In the genomic region with DNA sequence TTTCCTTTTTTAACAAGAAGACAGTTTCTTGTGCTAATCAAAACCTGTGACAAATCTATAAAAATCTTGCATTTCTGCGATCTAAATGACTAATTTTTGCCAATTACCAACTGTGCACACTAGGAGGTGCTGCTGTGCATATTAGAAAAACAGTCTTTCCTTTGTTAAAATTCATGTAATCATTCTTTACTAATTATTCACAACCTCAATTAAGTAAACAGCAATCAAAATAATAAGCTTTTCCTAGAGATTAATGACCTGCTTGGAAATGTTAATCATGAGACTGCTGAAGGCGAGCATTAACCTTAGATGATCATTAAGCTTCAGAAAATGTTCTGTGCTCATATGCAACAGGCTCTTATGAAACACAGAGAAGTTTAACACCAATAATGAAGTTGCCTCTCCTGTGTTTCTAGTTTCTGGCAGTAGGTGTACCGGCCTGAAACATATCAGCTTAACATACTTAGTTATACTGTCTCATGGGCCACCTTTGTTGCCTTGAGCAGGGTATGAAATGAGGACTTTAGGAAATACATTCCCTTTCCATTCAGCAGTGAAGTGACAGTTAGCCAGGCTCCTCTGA, we compare ENCODE assay signal across 8 cellular contexts. TPM values are rescaled to one million over a fixed set of nuclear protein-coding genes. Genes with fewer than 3 reads are reported as not detected.
A peak's percentile ranks its signal among the peaks of the same experiment; 100 is the strongest.
DNase-seq lines count a peak whose midpoint lies in the region; ATAC-seq and TF ChIP-seq lines count a peak whose summit lies in the region.

No MANE protein-coding gene starts in this region.

- H3K4me3 Mint-ChIP-seq in MCF 10A (ENCODE audit: unreplicated experiment): no peak overlapping the region

- H3K4me1 ChIP-seq in OCI-LY1 (ENCODE audit: insufficient read depth, low read length, severe bottlenecking) (no peaks in the 10 kb centered on the region), liver (ENCODE audit: control insufficient read depth in 4 of 4, insufficient read depth in 4 of 4, low read length in 3 of 4) (peaks cover 0 to 11% (median 4%) of the 10 kb centered on the region in 4 donors), tibial artery (peaks cover 0 to 3% (median under 1%) of the 10 kb centered on the region in 4 donors)

- H3K36me3 ChIP-seq in OCI-LY1 (ENCODE audit: insufficient read depth, low read length): no peaks in the 10 kb centered on the region
- H3K36me3 ChIP-seq in liver (ENCODE audit: control insufficient read depth in 4 of 4, insufficient read depth in 3 of 4, low read depth in 1 of 4, low read length in 3 of 4): no peaks in the 10 kb centered on the region
- no peaks in the 10 kb centered on the region for H3K36me3 ChIP-seq in tibial artery

- peak; percentile 87 to 91 for TF ChIP-seq RAD21 in liver (IDR thresholded peaks at IDR 0.05)

- peak; percentile 72 for TF ChIP-seq CTCF in GM10248 (IDR thresholded peaks at IDR 0.05; ENCODE audit: control extremely low read depth, extremely low read depth, low read depth, missing control alignments)
- peak; percentile 84 for TF ChIP-seq CTCF in OCI-LY1 (IDR thresholded peaks at IDR 0.05; ENCODE audit: low read length)
- peak; percentile 56 for TF ChIP-seq CTCF in MCF 10A (IDR thresholded peaks at IDR 0.05; ENCODE audit: unreplicated experiment)
- peak; percentile 71 for TF ChIP-seq CTCF in liver (IDR thresholded peaks at IDR 0.05; ENCODE audit: low read depth, low read length, missing input control)
- TF ChIP-seq CTCF in tibial artery (IDR thresholded peaks at IDR 0.05): peak; percentile 76 to 80

- H3K9me3 Mint-ChIP-seq in MCF 10A (ENCODE audit: unreplicated experiment): no peaks in the 10 kb centered on the region

- POLR2A ChIA-PET in GM10248 (lab: Yijun Ruan, JAX) (no interaction called here), MCF 10A (lab: Yijun Ruan, JAX) (interaction anchor here (0.9 to 2.8 kb wide), 10 partner anchors 10 to 191 kb away, joined by 3 to 10 read pairs (median 4); a partner anchor contains a TSS)

- H2AFZ ChIP-seq in OCI-LY1 (ENCODE audit: low read length): no peak overlapping the region

- BruUV-seq in MCF 10A (replicated peaks; lab: Mats Ljungman, UMichigan): no TSS peak

- H3K27me3 Mint-ChIP-seq in MCF 10A (ENCODE audit: insufficient read depth, unreplicated experiment): no peaks in the 10 kb centered on the region

- H3K79me2 ChIP-seq in OCI-LY1 (ENCODE audit: insufficient read depth, low read length): no peaks in the 10 kb centered on the region

- no peaks in the 10 kb centered on the region for H4K20me1 ChIP-seq in OCI-LY1 (ENCODE audit: insufficient read depth, low read length)

- H3K27ac ChIP-seq in OCI-LY1 (ENCODE audit: low read depth, low read length, poor library complexity, severe bottlenecking) (no peak overlapping the region), liver (ENCODE audit: low read depth in 1 of 2, low read length in 2 of 2) (peak overlapping the region in 1 of 2 donors; percentile 39), tibial artery (no peak overlapping the region)

- H3K27ac Mint-ChIP-seq in MCF 10A (ENCODE audit: low read depth, unreplicated experiment): no peak overlapping the region

- H3K4me2 ChIP-seq in OCI-LY1 (ENCODE audit: low read length): no peak overlapping the region

- CTCF ChIA-PET in GM10248 (lab: Yijun Ruan, JAX): interaction anchor here (0.6 to 3.7 kb wide), 49 partner anchors 9 to 663 kb away, joined by 3 to 28 read pairs (median 5); a partner anchor contains a TSS
- CTCF ChIA-PET in MCF 10A (lab: Yijun Ruan, JAX): interaction anchor here (0.6 to 7.7 kb wide), 47 partner anchors 9 to 664 kb away, joined by 3 to 119 read pairs (median 5); a partner anchor contains a TSS

- H3K9me3 ChIP-seq in OCI-LY1 (ENCODE audit: low read length) (no peaks in the 10 kb centered on the region), liver (ENCODE audit: control insufficient read depth in 4 of 4, low read length in 3 of 4) (no peaks in the 10 kb centered on the region), tibial artery (no peaks in the 10 kb centered on the region)

- H3K4me3 ChIP-seq in OCI-LY1 (ENCODE audit: low read depth, low read length, poor library complexity, severe bottlenecking) (no peak overlapping the region), liver (ENCODE audit: low read depth in 1 of 3, low read length in 3 of 3) (no peak overlapping the region), tibial artery (no peak overlapping the region)

- H3K4me1 Mint-ChIP-seq in MCF 10A (ENCODE audit: insufficient read depth, unreplicated experiment): no peaks in the 10 kb centered on the region

- peak; percentile 17 for DNase-seq in AG08396 (ENCODE audit: low spot score)
- no peak for DNase-seq in GM10248 (ENCODE audit: extremely low spot score)
- peak; percentile 46 for DNase-seq in MCF 10A (ENCODE audit: unreplicated experiment)
- peak in 1 of 2 donors; percentile 38 for DNase-seq in tibial artery
- DNase-seq in occipital lobe (lab: John Stamatoyannopoulos, UW): no peak

- no peak overlapping the region for H3K9ac ChIP-seq in OCI-LY1 (ENCODE audit: low read length)
- peak overlapping the region; percentile 42 to 60 for H3K9ac ChIP-seq in liver (ENCODE audit: low read depth in 1 of 2, low read length in 2 of 2)

- 9% methylated on average over 3 of the region's 3 CpGs for WGBS in liver

- H3F3A ChIP-seq in OCI-LY1 (ENCODE audit: insufficient read depth, low read length): no peaks in the 10 kb centered on the region

- intact Hi-C loops in MCF 10A (cut with micrococcal nuclease) (loop anchor here (1.0 to 5.0 kb wide), 4 partner anchors 49 to 183 kb away; a partner anchor contains a TSS), tibial artery (cut with DNase I; ENCODE audit: low total_unique reads) (loop anchor here (5.0 to 10.0 kb wide), 2 partner anchors 68 to 121 kb away; a partner anchor contains a TSS)

- no peaks in the 10 kb centered on the region for H3K36me3 Mint-ChIP-seq in MCF 10A (ENCODE audit: insufficient read depth, unreplicated experiment)

- ATAC-seq in GM19397 (IDR thresholded peaks at IDR 0.05; ENCODE audit: unreplicated experiment): no peak

- H3K27me3 ChIP-seq in OCI-LY1 (ENCODE audit: insufficient read depth, low read length): no peaks in the 10 kb centered on the region
- H3K27me3 ChIP-seq in liver (ENCODE audit: control insufficient read depth in 4 of 4, insufficient read depth in 4 of 4, low read length in 3 of 4): no peaks in the 10 kb centered on the region
- H3K27me3 ChIP-seq in tibial artery: no peaks in the 10 kb centered on the region

- H3K9me2 ChIP-seq in OCI-LY1 (ENCODE audit: low read depth, low read length): no peaks in the 10 kb centered on the region

TF ChIP-seq in liver, 16 proteins besides CTCF, POLR2A, EP300 and RAD21:
- TF ChIP-seq HNF4A (conservative IDR thresholded peaks at IDR 0.05) (no peak), YY1 (IDR thresholded peaks at IDR 0.05) (no peak), JUND (IDR thresholded peaks at IDR 0.05) (peak in 1 of 2 donors; percentile 25)

RNA-seq across cellular contexts. Expression of a gene that starts 17.7 kb away (rescaled TPM):
- 4.2 and 5.9 TPM in 2 replicates for total RNA-seq in MCF 10A (2022)
- total RNA-seq in liver: 10 to 100 TPM in 1 of 2 donors, 1 to 10 TPM in 1; 1.1 to 98.0 TPM
- polyA plus RNA-seq in liver: 1 to 10 TPM; 1.1 to 1.8 TPM
- 1.4 TPM for total RNA-seq in occipital lobe

RNA-seq across cellular contexts. Expression of a gene that starts 18.5 kb away (rescaled TPM):
- total RNA-seq in MCF 10A (2022): not detected in 2 replicates
- under 1 TPM in 1 of 2 donors, not detected in 1; 0.28 TPM for total RNA-seq in liver
- polyA plus RNA-seq in liver: under 1 TPM in 1 of 2 donors, not detected in 1; 0.49 TPM
- 0.78 TPM for total RNA-seq in occipital lobe

RNA-seq across cellular contexts. Expression of a gene that starts 44.4 kb away (rescaled TPM):
- total RNA-seq in MCF 10A (2022) (not detected in 2 replicates), liver (under 1 TPM in 1 of 2 donors, not detected in 1; 0.08 TPM), occipital lobe (not detected)
- polyA plus RNA-seq in liver: under 1 TPM; 0.07 to 0.17 TPM

Comparison
In these comparisons a context has a peak if more than half of its experiments do, and no peak if none do; other contexts are left out.
1. DNase-seq: peak in AG08396 (single experiment) and MCF 10A (single experiment); none in GM10248 (single experiment) and occipital lobe (single experiment).
2. Peak in every context shown above with its lines, with median percentiles within 50 percentile points of each other: CTCF ChIP-seq.